Comparison of ENCODE assay signal across 20 cellular contexts in genomic region chr10:35415505-35415904, GRCh38.
DNase-seq lines count a peak whose midpoint lies in the region; ATAC-seq and TF ChIP-seq lines count a peak whose summit lies in the region.
"Had no signal": no experiment of that assay in that cellular context is flagged by ENCODE, and none has a peak within 500 bp of the region (broad histone marks: within the 10 kb centered on the region; RNA-seq: fewer than 3 reads in every experiment).

No MANE protein-coding gene starts in this region.

- CTCF ChIA-PET in CD8-positive, alpha-beta memory T cell (lab: Charles Lee) = no interaction called here
- CTCF ChIA-PET in WTC11 (lab: Charles Lee) = no interaction called here

- intact Hi-C loops in dorsolateral prefrontal cortex (cut with DNase I) = loop anchor here (10.0 kb wide), 2 partner anchors 71 to 81 kb away; partner anchors contain the start of gene CCNY (in 1 of the 2)

- peak overlapping the region in 1 of 7 donors; percentile 9 for H3K4me3 Mint-ChIP-seq in CD8-positive, alpha-beta memory T cell
- no peak overlapping the region for H3K4me3 Mint-ChIP-seq in WTC11
- H3K4me3 Mint-ChIP-seq: activated naive CD8-positive, alpha-beta T cell treated with anti-CD3 and anti-CD28 coated beads, Interleukin-2, amount 50 U/mL, for 24 hours; neural crest cell had no signal

- DNase-seq in DMS 273 (lab: John Stamatoyannopoulos, UW; ENCODE audit: unreplicated experiment) (peak; percentile 51), DMS 273 treated with DMSO at 0.1 percent for 48 hours (lab: John Stamatoyannopoulos, UW) (no peak), dorsolateral prefrontal cortex (peak in 1 of 10 donors; percentile 23), NCI-H187 (lab: John Stamatoyannopoulos, UW) (no peak), DMS53 (lab: John Stamatoyannopoulos, UW) (no peak), WTC11 (ENCODE audit: low spot score) (no peak)
- no peak for DNase-seq in CD8-positive, alpha-beta memory T cell
- DNase-seq: activated CD4-positive, alpha-beta T cell treated with anti-CD3 and anti-CD28 coated beads for 48 hours; activated naive CD8-positive, alpha-beta T cell treated with anti-CD3 and anti-CD28 coated beads, Interleukin-2, amount 50 U/mL, for 24 hours; erythroblast; foreskin keratinocyte; NCI-H2107; NCI-H526 treated with DMSO at 0.1 percent for 48 hours; SHP77 treated with DMSO at 0.1 percent for 48 hours; spleen; stimulated activated CD4-positive, alpha-beta T cell treated with anti-CD3 and anti-CD28 coated beads, Interleukin-4, amount 100 ng/mL, for 4 hours had no signal

- H3K36me3 ChIP-seq in CD8-positive, alpha-beta memory T cell (ENCODE audit: insufficient read depth, low read length) = no peaks in the 10 kb centered on the region
- H3K36me3 ChIP-seq in neutrophil = no peaks in the 10 kb centered on the region
- H3K36me3 ChIP-seq: prostate gland, spleen had no signal

- H3K9me3 ChIP-seq in CD8-positive, alpha-beta memory T cell (ENCODE audit: low read length) = no peaks in the 10 kb centered on the region
- H3K9me3 ChIP-seq in neutrophil = no peaks in the 10 kb centered on the region
- H3K9me3 ChIP-seq: prostate gland, spleen had no signal

- POLR2A ChIA-PET in CD8-positive, alpha-beta memory T cell (lab: Charles Lee) = no interaction called here
- POLR2A ChIA-PET in WTC11 (lab: Charles Lee) = no interaction called here

- peak overlapping the region in 6 of 8 donors; percentile 2 to 40 (median 12) for H3K27ac Mint-ChIP-seq in CD8-positive, alpha-beta memory T cell
- no peak overlapping the region for H3K27ac Mint-ChIP-seq in WTC11

- H3K4me1 ChIP-seq in CD8-positive, alpha-beta memory T cell (ENCODE audit: insufficient read depth, low read length) = peaks cover 55% of the 10 kb centered on the region
- H3K4me1 ChIP-seq in neutrophil (ENCODE audit: control insufficient read depth in 1 of 2, insufficient read depth in 1 of 2, low read depth in 1 of 2, low read length in 1 of 2) = peaks cover 37% of the 10 kb centered on the region in 2 experiments
- H3K4me1 ChIP-seq: prostate gland had no signal

- no peak overlapping the region for H3K4me3 ChIP-seq in CD8-positive, alpha-beta memory T cell (ENCODE audit: low read length)
- H3K4me3 ChIP-seq in dorsolateral prefrontal cortex (no peak overlapping the region), neutrophil (ENCODE audit: low read depth in 1 of 2, low read length in 1 of 2) (no peak overlapping the region)
- H3K4me3 ChIP-seq: prostate gland, spleen had no signal

- ATAC-seq in WTC11 = no peak
- ATAC-seq: activated naive CD8-positive, alpha-beta T cell treated with anti-CD3 and anti-CD28 coated beads, Interleukin-2, amount 50 U/mL, for 24 hours; foreskin keratinocyte had no signal

- H3K27me3 ChIP-seq in CD8-positive, alpha-beta memory T cell (ENCODE audit: insufficient read depth, low read length, poor library complexity, severe bottlenecking) = no peaks in the 10 kb centered on the region
- no peaks in the 10 kb centered on the region for H3K27me3 ChIP-seq in dorsolateral prefrontal cortex
- no peaks in the 10 kb centered on the region for H3K27me3 ChIP-seq in neutrophil
- H3K27me3 ChIP-seq: foreskin keratinocyte, spleen had no signal

- no peak overlapping the region for H3K27ac ChIP-seq in CD8-positive, alpha-beta memory T cell (ENCODE audit: low read depth, low read length)
- H3K27ac ChIP-seq in dorsolateral prefrontal cortex = peak overlapping the region in 55 of 59 donors; percentile 3 to 83 (median 64)
- H3K27ac ChIP-seq in neutrophil = peak overlapping the region; percentile 53
- H3K27ac ChIP-seq: 22Rv1, foreskin keratinocyte, prostate gland, spleen had no signal

- peaks cover 16 to 63% (median 42%) of the 10 kb centered on the region in 3 donors for H3K4me1 Mint-ChIP-seq in CD8-positive, alpha-beta memory T cell
- H3K4me1 Mint-ChIP-seq in WTC11 = peaks cover 50% of the 10 kb centered on the region

- H3K9me3 Mint-ChIP-seq in CD8-positive, alpha-beta memory T cell = no peaks in the 10 kb centered on the region
- H3K9me3 Mint-ChIP-seq in WTC11 = no peaks in the 10 kb centered on the region
- H3K9me3 Mint-ChIP-seq: activated naive CD8-positive, alpha-beta T cell treated with anti-CD3 and anti-CD28 coated beads, Interleukin-2, amount 50 U/mL, for 24 hours; neural crest cell had no signal

- peaks cover 0 to 2% of the 10 kb centered on the region in 2 donors for H3K27me3 Mint-ChIP-seq in CD8-positive, alpha-beta memory T cell
- no peaks in the 10 kb centered on the region for H3K27me3 Mint-ChIP-seq in WTC11 (ENCODE audit: low read depth)
- H3K27me3 Mint-ChIP-seq: activated naive CD8-positive, alpha-beta T cell treated with anti-CD3 and anti-CD28 coated beads, Interleukin-2, amount 50 U/mL, for 24 hours had no signal

- TF ChIP-seq CTCF in dorsolateral prefrontal cortex (IDR thresholded peaks at IDR 0.05 in 54 of 56, conservative IDR thresholded peaks at IDR 0.05 in 2 of 56; ENCODE audit: low read depth in 1 of 56, partially characterized antibody in 56 of 56) (no peak), neutrophil (IDR thresholded peaks at IDR 0.05) (no peak), WTC11 (IDR thresholded peaks at IDR 0.05) (no peak)

- peaks cover 0 to 2% (median 0%) of the 10 kb centered on the region in 3 donors for H3K36me3 Mint-ChIP-seq in CD8-positive, alpha-beta memory T cell
- no peaks in the 10 kb centered on the region for H3K36me3 Mint-ChIP-seq in WTC11

TF ChIP-seq in WTC11, 78 proteins besides CTCF, POLR2A, EP300 and RAD21 (continues in another document):
- TF ChIP-seq GRHL2 (CRISPR knock-in tag; IDR thresholded peaks at IDR 0.05; ENCODE audit: insufficient replicate concordance, severe bottlenecking) = no peak
- no peak for TF ChIP-seq EMX1 (CRISPR knock-in tag; IDR thresholded peaks at IDR 0.05)
- TF ChIP-seq, protein P1, sequence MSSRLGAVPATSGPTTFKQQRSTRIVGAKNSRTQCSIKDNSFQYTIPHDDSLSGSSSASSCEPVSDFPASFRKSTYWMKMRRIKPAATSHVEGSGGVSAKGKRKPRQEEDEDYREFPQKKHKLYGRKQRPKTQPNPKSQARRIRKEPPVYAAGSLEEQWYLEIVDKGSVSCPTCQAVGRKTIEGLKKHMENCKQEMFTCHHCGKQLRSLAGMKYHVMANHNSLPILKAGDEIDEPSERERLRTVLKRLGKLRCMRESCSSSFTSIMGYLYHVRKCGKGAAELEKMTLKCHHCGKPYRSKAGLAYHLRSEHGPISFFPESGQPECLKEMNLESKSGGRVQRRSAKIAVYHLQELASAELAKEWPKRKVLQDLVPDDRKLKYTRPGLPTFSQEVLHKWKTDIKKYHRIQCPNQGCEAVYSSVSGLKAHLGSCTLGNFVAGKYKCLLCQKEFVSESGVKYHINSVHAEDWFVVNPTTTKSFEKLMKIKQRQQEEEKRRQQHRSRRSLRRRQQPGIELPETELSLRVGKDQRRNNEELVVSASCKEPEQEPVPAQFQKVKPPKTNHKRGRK (CRISPR knock-in tag; IDR thresholded peaks at IDR 0.05; ENCODE audit: borderline replicate concordance) = no peak
- TF ChIP-seq ELF4 (CRISPR knock-in tag; IDR thresholded peaks at IDR 0.05; ENCODE audit: low read depth) = no peak
- TF ChIP-seq, protein P2, sequence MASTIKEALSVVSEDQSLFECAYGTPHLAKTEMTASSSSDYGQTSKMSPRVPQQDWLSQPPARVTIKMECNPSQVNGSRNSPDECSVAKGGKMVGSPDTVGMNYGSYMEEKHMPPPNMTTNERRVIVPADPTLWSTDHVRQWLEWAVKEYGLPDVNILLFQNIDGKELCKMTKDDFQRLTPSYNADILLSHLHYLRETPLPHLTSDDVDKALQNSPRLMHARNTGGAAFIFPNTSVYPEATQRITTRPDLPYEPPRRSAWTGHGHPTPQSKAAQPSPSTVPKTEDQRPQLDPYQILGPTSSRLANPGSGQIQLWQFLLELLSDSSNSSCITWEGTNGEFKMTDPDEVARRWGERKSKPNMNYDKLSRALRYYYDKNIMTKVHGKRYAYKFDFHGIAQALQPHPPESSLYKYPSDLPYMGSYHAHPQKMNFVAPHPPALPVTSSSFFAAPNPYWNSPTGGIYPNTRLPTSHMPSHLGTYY (CRISPR knock-in tag; IDR thresholded peaks at IDR 0.05) = no peak
- no peak for TF ChIP-seq MYBL2 (CRISPR knock-in tag; IDR thresholded peaks at IDR 0.05)
- TF ChIP-seq, protein P3, sequence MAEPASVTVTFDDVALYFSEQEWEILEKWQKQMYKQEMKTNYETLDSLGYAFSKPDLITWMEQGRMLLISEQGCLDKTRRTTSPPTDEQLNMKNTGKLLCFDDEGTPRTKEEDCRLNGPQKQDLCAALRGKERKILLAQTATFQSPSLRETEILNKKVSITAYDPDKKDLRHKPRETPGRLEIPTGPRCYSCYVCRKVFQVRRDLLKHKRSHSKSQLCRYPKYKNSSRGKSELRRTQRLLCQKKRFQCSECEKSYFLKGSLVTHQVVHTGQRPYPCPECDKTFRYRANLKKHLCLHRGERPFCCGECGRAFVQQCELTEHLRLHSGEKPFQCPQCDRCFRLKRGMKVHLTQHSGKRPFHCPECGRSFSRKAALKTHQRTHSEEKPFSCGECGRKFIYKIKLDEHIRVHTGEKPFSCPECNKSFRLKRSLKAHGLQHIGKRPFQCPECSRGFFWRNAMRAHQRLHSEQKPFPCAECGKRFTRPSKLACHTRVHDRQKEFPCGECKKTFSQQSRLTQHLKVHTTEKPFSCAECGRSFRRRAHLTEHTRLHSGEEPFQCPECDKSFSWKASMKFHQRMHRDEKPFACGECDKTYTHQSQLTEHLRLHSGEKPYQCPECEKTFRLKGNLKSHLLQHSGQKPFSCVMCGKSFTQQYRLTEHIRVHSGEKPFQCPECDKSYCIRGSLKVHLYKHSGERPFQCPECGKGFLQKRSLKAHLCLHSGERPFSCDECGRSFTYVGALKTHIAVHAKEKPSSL (CRISPR knock-in tag; conservative IDR thresholded peaks at IDR 0.05) = no peak
- TF ChIP-seq OVOL2 (CRISPR knock-in tag; IDR thresholded peaks at IDR 0.05; ENCODE audit: borderline replicate concordance) = no peak
- TF ChIP-seq HMGA2 (CRISPR knock-in tag; IDR thresholded peaks at IDR 0.05) = no peak
- TF ChIP-seq, protein P4, sequence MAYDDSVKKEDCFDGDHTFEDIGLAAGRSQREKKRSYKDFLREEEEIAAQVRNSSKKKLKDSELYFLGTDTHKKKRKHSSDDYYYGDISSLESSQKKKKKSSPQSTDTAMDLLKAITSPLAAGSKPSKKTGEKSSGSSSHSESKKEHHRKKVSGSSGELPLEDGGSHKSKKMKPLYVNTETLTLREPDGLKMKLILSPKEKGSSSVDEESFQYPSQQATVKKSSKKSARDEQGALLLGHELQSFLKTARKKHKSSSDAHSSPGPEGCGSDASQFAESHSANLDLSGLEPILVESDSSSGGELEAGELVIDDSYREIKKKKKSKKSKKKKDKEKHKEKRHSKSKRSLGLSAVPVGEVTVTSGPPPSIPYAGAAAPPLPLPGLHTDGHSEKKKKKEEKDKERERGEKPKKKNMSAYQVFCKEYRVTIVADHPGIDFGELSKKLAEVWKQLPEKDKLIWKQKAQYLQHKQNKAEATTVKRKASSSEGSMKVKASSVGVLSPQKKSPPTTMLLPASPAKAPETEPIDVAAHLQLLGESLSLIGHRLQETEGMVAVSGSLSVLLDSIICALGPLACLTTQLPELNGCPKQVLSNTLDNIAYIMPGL (CRISPR knock-in tag; IDR thresholded peaks at IDR 0.05) = no peak
